ENCODE assay signal across 8 cellular contexts in genomic region chr1:64268653-64269557, GRCh38.
DNase-seq lines count a peak whose midpoint lies in the region; ATAC-seq and TF ChIP-seq lines count a peak whose summit lies in the region.

No MANE protein-coding gene starts in this region.

- TF ChIP-seq POLR2A in IMR-90 (IDR thresholded peaks at IDR 0.05; ENCODE audit: low read depth, low read length) = no peak
- no peak for TF ChIP-seq POLR2A in thyroid gland (IDR thresholded peaks at IDR 0.05)

- no peaks in the 10 kb centered on the region for H4K20me1 ChIP-seq in IMR-90 (ENCODE audit: insufficient read depth, low read length)
- H4K20me1 ChIP-seq in OCI-LY1 (ENCODE audit: insufficient read depth, low read length) = no peaks in the 10 kb centered on the region
- no peaks in the 10 kb centered on the region for H4K20me1 ChIP-seq in fibroblast of lung (ENCODE audit: control insufficient read depth, extremely low read depth, insufficient read depth, low read length)

- no peak overlapping the region for H4K5ac ChIP-seq in IMR-90 (ENCODE audit: low read depth, low read length)

- H3K27me3 ChIP-seq in ACC112 (ENCODE audit: insufficient read depth, low read length) (0 out of 2 replicates have a peak, but pooled peaks cover 3% of the 10 kb centered on the region), IMR-90 (ENCODE audit: control insufficient read depth, insufficient read depth, low read length) (peaks cover 9% of the 10 kb centered on the region), OCI-LY1 (ENCODE audit: insufficient read depth, low read length) (no peaks in the 10 kb centered on the region), fibroblast of lung (ENCODE audit: control insufficient read depth, insufficient read depth, low read length) (peaks cover 5% of the 10 kb centered on the region), thyroid gland (no peaks in the 10 kb centered on the region)

- no peak overlapping the region for H2BK120ac ChIP-seq in IMR-90 (ENCODE audit: low read depth, low read length)

- no peak overlapping the region for H2AK5ac ChIP-seq in IMR-90 (ENCODE audit: low read depth, low read length)

- TF ChIP-seq RAD21 in IMR-90 (IDR thresholded peaks at IDR 0.05; ENCODE audit: low read length) = peak; percentile 91

- no peak overlapping the region for H4K8ac ChIP-seq in IMR-90 (ENCODE audit: low read depth in 2 of 2, low read length in 2 of 2)

- no TSS peak for BruUV-seq in IMR-90 (replicated peaks; lab: Mats Ljungman, UMichigan)

- H3K4me3 ChIP-seq in ACC112 (ENCODE audit: low read depth, low read length) (peak overlapping the region; percentile 32; the same call in 1 of the 2 replicates), IMR-90 (ENCODE audit: insufficient read depth, low read depth, low read length) (no peak overlapping the region), OCI-LY1 (ENCODE audit: low read depth, low read length, poor library complexity, severe bottlenecking) (no peak overlapping the region), fibroblast of lung (replicated peaks in 1 of 4; ENCODE audit: control extremely low read depth in 1 of 4, insufficient read depth in 1 of 4, low read depth in 3 of 4, low read length in 4 of 4) (no peak overlapping the region), thyroid gland (replicated peaks in 1 of 3) (no peak overlapping the region)

- H3K9me2 ChIP-seq in OCI-LY1 (ENCODE audit: low read depth, low read length) = no peaks in the 10 kb centered on the region

- no peaks in the 10 kb centered on the region for H3F3A ChIP-seq in OCI-LY1 (ENCODE audit: insufficient read depth, low read length)

- no peaks in the 10 kb centered on the region for H3K9me1 ChIP-seq in IMR-90 (ENCODE audit: insufficient read depth, low read length)

- H3K27ac ChIP-seq in ACC112 (ENCODE audit: low read depth, low read length) = no peak overlapping the region
- H3K27ac ChIP-seq in IMR-90 (ENCODE audit: insufficient read depth, low read length) = no peak overlapping the region
- no peak overlapping the region for H3K27ac ChIP-seq in OCI-LY1 (ENCODE audit: low read depth, low read length, poor library complexity, severe bottlenecking)
- H3K27ac ChIP-seq in fibroblast of lung (ENCODE audit: insufficient read depth, low read length) = no peak overlapping the region
- H3K27ac ChIP-seq in thyroid gland = no peak overlapping the region

- TF ChIP-seq CTCF in IMR-90 (conservative IDR thresholded peaks at IDR 0.05; ENCODE audit: low read depth, low read length) = peak; percentile 91
- peak; percentile 58 for TF ChIP-seq CTCF in OCI-LY1 (IDR thresholded peaks at IDR 0.05; ENCODE audit: low read length)
- peak; percentile 71 to 83 for TF ChIP-seq CTCF in fibroblast of lung (conservative IDR thresholded peaks at IDR 0.05 in 1 of 2, IDR thresholded peaks at IDR 0.05 in 1 of 2; ENCODE audit: low read depth in 1 of 2, low read length in 2 of 2)
- TF ChIP-seq CTCF in thyroid gland (IDR thresholded peaks at IDR 0.05) = peak; percentile 32 to 87 (median 72)

- H3K4me2 ChIP-seq in IMR-90 (ENCODE audit: low read depth, low read length) = no peak overlapping the region
- H3K4me2 ChIP-seq in OCI-LY1 (ENCODE audit: low read length) = no peak overlapping the region
- H3K4me2 ChIP-seq in fibroblast of lung (ENCODE audit: extremely low read depth, insufficient read depth, low read length) = no peak overlapping the region

- POLR2A ChIA-PET in IMR-90 (lab: Charles Lee; ENCODE audit: unreplicated experiment) = no interaction called here

- no peak overlapping the region for H3K14ac ChIP-seq in IMR-90 (replicated peaks; ENCODE audit: low read depth, low read length)

- intact Hi-C loops in IMR-90 (cut with micrococcal nuclease) = loop anchor here (1.0 to 5.0 kb wide), 6 partner anchors 406 to 1418 kb away; no protein-coding TSS in a partner anchor
- intact Hi-C loops in thyroid gland (cut with DNase I) = loop anchor here (2.0 kb wide), 1 partner anchor 556 kb away; no protein-coding TSS in a partner anchor

- no peak overlapping the region for H4K91ac ChIP-seq in IMR-90 (ENCODE audit: insufficient read depth, low read depth, low read length)

- H3K4me1 ChIP-seq in ACC112 (ENCODE audit: control insufficient read depth, insufficient read depth, low read length, unreplicated experiment) (no peaks in the 10 kb centered on the region), IMR-90 (ENCODE audit: control insufficient read depth, insufficient read depth, low read length) (no peaks in the 10 kb centered on the region), OCI-LY1 (ENCODE audit: insufficient read depth, low read length, severe bottlenecking) (no peaks in the 10 kb centered on the region), fibroblast of lung (ENCODE audit: control insufficient read depth, extremely low read depth, insufficient read depth, low read length) (no peaks in the 10 kb centered on the region), thyroid gland (peaks cover 0 to 5% of the 10 kb centered on the region in 2 donors)

- no peaks in the 10 kb centered on the region for H3K9me3 ChIP-seq in IMR-90 (ENCODE audit: control insufficient read depth, insufficient read depth, low read length)
- H3K9me3 ChIP-seq in OCI-LY1 (ENCODE audit: low read length) = no peaks in the 10 kb centered on the region
- H3K9me3 ChIP-seq in fibroblast of lung (ENCODE audit: control insufficient read depth, insufficient read depth, low read depth, low read length) = no peaks in the 10 kb centered on the region
- no peaks in the 10 kb centered on the region for H3K9me3 ChIP-seq in thyroid gland

- no peak overlapping the region for H2BK5ac ChIP-seq in IMR-90 (ENCODE audit: low read depth, low read length, poor library complexity, severe bottlenecking)

- H2BK15ac ChIP-seq in IMR-90 (ENCODE audit: low read depth, low read length) = no peak overlapping the region

- no peak overlapping the region for H3K18ac ChIP-seq in IMR-90 (ENCODE audit: low read depth, low read length)

- H3K56ac ChIP-seq in IMR-90 (ENCODE audit: extremely low read depth, insufficient read depth, low read length) = no peak overlapping the region

- in situ Hi-C loops in IMR-90 (cut with MboI; ENCODE audit: low sequenced_read_pairs) = loop anchor here (5.0 to 25.0 kb wide), 4 partner anchors 406 to 957 kb away; partner anchors contain the start of gene FOXD3

- peak overlapping the region; percentile 78 for H2AFZ ChIP-seq in ACC112 (ENCODE audit: low read length, unreplicated experiment)
- H2AFZ ChIP-seq in IMR-90 (replicated peaks; ENCODE audit: low read length, poor library complexity) = no peak overlapping the region
- no peak overlapping the region for H2AFZ ChIP-seq in OCI-LY1 (ENCODE audit: low read length)
- H2AFZ ChIP-seq in fibroblast of lung (ENCODE audit: low read length) = no peak overlapping the region

- no peaks in the 10 kb centered on the region for H3K79me1 ChIP-seq in IMR-90 (ENCODE audit: low read depth in 1 of 2, low read length in 2 of 2)

- H3K36me3 ChIP-seq in ACC112 (ENCODE audit: insufficient read depth, low read length) (no peaks in the 10 kb centered on the region), IMR-90 (ENCODE audit: control insufficient read depth, insufficient read depth, low read length) (no peaks in the 10 kb centered on the region), OCI-LY1 (ENCODE audit: insufficient read depth, low read length) (no peaks in the 10 kb centered on the region), fibroblast of lung (ENCODE audit: control insufficient read depth, insufficient read depth, low read length) (no peaks in the 10 kb centered on the region), thyroid gland (no peaks in the 10 kb centered on the region)

- no peaks in the 10 kb centered on the region for H3K79me2 ChIP-seq in ACC112 (ENCODE audit: control insufficient read depth, insufficient read depth, low read length, unreplicated experiment)
- no peaks in the 10 kb centered on the region for H3K79me2 ChIP-seq in OCI-LY1 (ENCODE audit: insufficient read depth, low read length)
- H3K79me2 ChIP-seq in fibroblast of lung (ENCODE audit: control insufficient read depth, insufficient read depth, low read length) = no peaks in the 10 kb centered on the region

- ATAC-seq in GM18511 (IDR thresholded peaks at IDR 0.05; ENCODE audit: unreplicated experiment) (peak; percentile 86), IMR-90 (ENCODE audit: low read depth) (peak; percentile 96)

- dilution Hi-C loops in IMR-90 (cut with HindIII; ENCODE audit: low sequenced_read_pairs, unreplicated experiment) = no loop called here

- no peak overlapping the region for H2AK9ac ChIP-seq in IMR-90 (replicated peaks; ENCODE audit: low read depth, low read length, poor library complexity)

- H3K4ac ChIP-seq in IMR-90 (ENCODE audit: low read depth, low read length) = no peak overlapping the region

- H3K9ac ChIP-seq in IMR-90 (ENCODE audit: low read depth, low read length) = no peak overlapping the region
- no peak overlapping the region for H3K9ac ChIP-seq in OCI-LY1 (ENCODE audit: low read length)
- no peak overlapping the region for H3K9ac ChIP-seq in fibroblast of lung (ENCODE audit: insufficient read depth, low read length)

- H2BK20ac ChIP-seq in IMR-90 (ENCODE audit: low read depth, low read length) = no peak overlapping the region

- 40% methylated on average over 1 of the region's 23 CpGs; no CpG with 5 or more reads in 1 of the 2 experiments for whole genome bisulfite sequencing in IMR-90 (ENCODE audit: extremely low coverage in 2 of 2, insufficient read length in 1 of 2), 2 experiments
- WGBS in thyroid gland, 2 donors = 52 to 53% methylated on average over 23 of the region's 23 CpGs

- no peak overlapping the region for H3K23ac ChIP-seq in IMR-90 (ENCODE audit: low read depth, low read length)

- CTCF ChIA-PET in IMR-90 (lab: Yijun Ruan, JAX) = interaction anchor here (0.8 to 1.8 kb wide), 5 partner anchors 12 to 555 kb away, joined by 3 to 6 read pairs (median 3); no protein-coding TSS in a partner anchor

- DNase-seq in IMR-90 (peak; percentile 85), activated T-cell treated with anti-CD3 and anti-CD28 coated beads for 24 hours (ENCODE audit: low read depth) (peak; percentile 54), fibroblast of lung (ENCODE audit: low read depth in 2 of 2) (peak; percentile 72 to 93), non-pigmented ciliary epithelial cell (ENCODE audit: low read depth) (peak; percentile 55), thyroid gland (peak; percentile 71 to 80)

TF ChIP-seq in IMR-90, 13 proteins besides CTCF, POLR2A, EP300 and RAD21:
- TF ChIP-seq RCOR1 (IDR thresholded peaks at IDR 0.05; ENCODE audit: insufficient replicate concordance, low read length) (no peak), MAFK (IDR thresholded peaks at IDR 0.05; ENCODE audit: low read depth, low read length) (no peak), SMC3 (IDR thresholded peaks at IDR 0.05; ENCODE audit: low read depth, low read length) (peak; percentile 87), BHLHE40 (IDR thresholded peaks at IDR 0.05; ENCODE audit: low read depth, low read length) (peak; percentile 5; the same call in 1 of the 2 replicates), CHD1 (IDR thresholded peaks at IDR 0.05; ENCODE audit: low read depth, low read length) (no peak), NFE2L2 (IDR thresholded peaks at IDR 0.05; ENCODE audit: low read depth, low read length) (no peak)
